In the genomic region with DNA sequence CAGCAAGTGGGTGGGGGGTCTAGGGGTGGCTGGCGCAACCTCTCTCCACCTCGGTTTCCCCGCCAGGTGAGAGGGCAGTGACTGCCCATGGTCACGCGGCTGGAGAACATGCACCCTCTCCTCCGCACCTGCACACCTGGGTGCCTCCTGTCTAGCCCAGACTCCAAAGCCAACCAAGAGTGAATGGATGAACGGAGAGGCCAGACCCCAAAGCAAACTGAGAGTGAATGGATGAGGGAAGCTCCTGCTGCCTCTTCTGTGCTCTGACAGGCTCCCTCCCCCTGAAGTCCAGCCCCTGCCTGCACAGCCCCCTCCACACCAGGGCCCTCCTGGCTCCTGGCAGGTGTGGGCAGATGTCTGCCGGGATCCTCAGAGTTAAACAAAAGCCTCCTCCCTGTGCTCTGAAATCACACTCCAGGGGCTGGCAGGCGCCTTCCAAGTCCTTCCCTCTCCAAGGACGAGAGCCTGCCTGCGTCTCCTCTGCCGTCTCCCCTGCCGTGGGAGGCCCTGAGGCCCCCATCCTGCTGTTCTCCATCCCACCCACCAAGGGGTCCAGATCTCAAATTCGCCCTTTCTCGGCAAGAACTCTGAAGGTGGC, we compare ENCODE assay signal across 8 cellular contexts. TPM values are rescaled to one million over a fixed set of nuclear protein-coding genes. Genes with fewer than 3 reads are reported as not detected.
DNase-seq lines count a peak whose midpoint lies in the region; ATAC-seq and TF ChIP-seq lines count a peak whose summit lies in the region.

No MANE protein-coding gene starts in this region.

- POLR2A ChIA-PET in Panc1 (lab: Charles Lee), result no interaction called here

- peak overlapping the region; percentile 94 for H3K27ac ChIP-seq in Panc1 (ENCODE audit: low read length)
- peak overlapping the region; percentile 98 to 100 (median 99) for H3K27ac ChIP-seq in esophagus squamous epithelium
- H3K27ac ChIP-seq in WERI-Rb-1, result no peak overlapping the region

- DNase-seq in ELF-1 (ENCODE audit: low read depth, low spot score) (peak; percentile 70), Panc1 (ENCODE audit: low read depth, low spot score) (no peak), esophagus squamous epithelium (lab: John Stamatoyannopoulos, UW) (no peak), retina (peak; percentile 41), DMS53 (lab: John Stamatoyannopoulos, UW) (no peak), WERI-Rb-1 (no peak)

- CTCF ChIA-PET in Panc1 (lab: Charles Lee), result interaction anchor here (0.6 kb wide), 1 partner anchor 58 kb away, joined by 3 read pairs; no protein-coding TSS in a partner anchor

- H3K4me1 ChIP-seq in Panc1 (ENCODE audit: control insufficient read depth, insufficient read depth, low read length), result peaks cover 32% of the 10 kb centered on the region
- peaks cover 55 to 86% (median 59%) of the 10 kb centered on the region in 3 donors for H3K4me1 ChIP-seq in esophagus squamous epithelium

- 27% methylated on average over 5 of the region's 15 CpGs; no CpG with 5 or more reads in 1 of the 2 donors for WGBS in esophagus squamous epithelium, 2 donors

- ATAC-seq in Panc1, result 0 out of 2 replicates have a peak, but pooled peaks have one; percentile 0
- no peak for ATAC-seq in esophagus mucosa
- no peak for ATAC-seq in GM21526 (IDR thresholded peaks at IDR 0.05; ENCODE audit: low FRiP score, unreplicated experiment)

- TF ChIP-seq POLR2A in esophagus squamous epithelium (IDR thresholded peaks at IDR 0.05), result no peak

- H3K4me3 ChIP-seq in Panc1 (ENCODE audit: low read depth in 2 of 2, low read length in 2 of 2) (peak overlapping the region; percentile 66 to 73), esophagus squamous epithelium (peak overlapping the region; percentile 87 to 99 (median 91)), WERI-Rb-1 (ENCODE audit: low read depth, low read length) (no peak overlapping the region)

- intact Hi-C loops in Panc1 (cut with micrococcal nuclease; ENCODE audit: unreplicated experiment) (no loop called here), esophagus squamous epithelium (cut with DNase I) (no loop called here)

- no peaks in the 10 kb centered on the region for H3K9me3 ChIP-seq in Panc1 (ENCODE audit: control insufficient read depth, insufficient read depth, low read depth, low read length)
- H3K9me3 ChIP-seq in esophagus squamous epithelium, result no peaks in the 10 kb centered on the region
- H3K9me3 ChIP-seq in WERI-Rb-1 (ENCODE audit: severe bottlenecking), result peaks cover 2% of the 10 kb centered on the region

- in situ Hi-C loops in Panc1 (cut with HindIII; ENCODE audit: low pct_unique_long_range_greater_than_20kb, low sequenced_read_pairs), result no loop called here

- BruUV-seq in Panc1 (replicated peaks; lab: Mats Ljungman, UMichigan), result no TSS peak

- H3K27me3 ChIP-seq in Panc1 (ENCODE audit: control insufficient read depth, insufficient read depth, low read length) (no peaks in the 10 kb centered on the region), esophagus squamous epithelium (no peaks in the 10 kb centered on the region), WERI-Rb-1 (ENCODE audit: insufficient read depth, low read depth, severe bottlenecking) (no peaks in the 10 kb centered on the region)

- H3K36me3 ChIP-seq in Panc1 (ENCODE audit: control insufficient read depth, insufficient read depth, low read length), result peaks cover 3% of the 10 kb centered on the region; the same call in 1 of the 2 replicates
- peaks cover 0 to 13% (median 0%) of the 10 kb centered on the region in 3 donors for H3K36me3 ChIP-seq in esophagus squamous epithelium
- H3K36me3 ChIP-seq in WERI-Rb-1, result peaks cover 1% of the 10 kb centered on the region; the same call in 1 of the 2 replicates

- TF ChIP-seq CTCF in Panc1 (IDR thresholded peaks at IDR 0.05) (no peak), esophagus squamous epithelium (IDR thresholded peaks at IDR 0.05) (no peak), WERI-Rb-1 (IDR thresholded peaks at IDR 0.05; ENCODE audit: low read depth, low read length) (no peak)

RNA-seq across cellular contexts. Expression of a gene that starts 2.2 kb away (rescaled TPM):
- total RNA-seq in Panc1 (2021; ENCODE audit: unreplicated experiment), result 101 TPM
- 92.5 TPM for polyA plus RNA-seq in Panc1 (2012; ENCODE audit: insufficient read length)
- 10 to 100 TPM; 31.3 to 84.3 (median 68.3) TPM for total RNA-seq in esophagus squamous epithelium
- 67.5 TPM for total RNA-seq in esophagus mucosa

RNA-seq across cellular contexts. Expression of a gene that starts 33.7 kb away (rescaled TPM):
- total RNA-seq in Panc1 (2021; ENCODE audit: unreplicated experiment) (116 TPM), esophagus squamous epithelium (10 to 100 TPM; 59.3 to 68.5 (median 61.6) TPM), esophagus mucosa (35.0 TPM)
- polyA plus RNA-seq in Panc1 (2012; ENCODE audit: insufficient read length), result 141 TPM

Comparison
In these comparisons a context has a peak if more than half of its experiments do, and no peak if none do; other contexts are left out.
1. DNase-seq: peak in ELF-1 (single experiment) and retina (single experiment); none in Panc1 (single experiment), esophagus squamous epithelium (single experiment), DMS53 (single experiment) and WERI-Rb-1 (single experiment).